In the genomic region with DNA sequence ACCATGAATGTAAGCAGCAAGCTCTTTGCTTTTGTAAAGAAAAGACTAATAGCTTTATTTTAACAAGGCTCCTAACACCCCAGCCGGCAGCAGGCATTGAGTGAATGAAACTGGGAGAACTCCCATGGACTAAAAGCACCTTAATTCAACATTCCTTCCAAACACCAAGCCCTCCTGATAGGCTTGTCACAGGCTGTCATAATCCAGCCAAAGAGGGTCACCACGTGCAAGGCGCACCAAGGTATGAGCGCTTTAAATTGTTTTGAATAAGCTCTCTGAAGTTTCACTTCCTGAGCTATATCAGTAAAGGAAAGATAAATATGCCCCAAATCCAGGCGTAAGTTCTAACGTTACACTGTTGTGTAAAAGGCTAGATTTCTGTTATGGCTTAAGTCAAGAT, we compare ENCODE assay signal across 28 cellular contexts.
A peak's percentile ranks its signal among the peaks of the same experiment; 100 is the strongest.
DNase-seq lines count a peak whose midpoint lies in the region; TF ChIP-seq lines count a peak whose summit lies in the region.
"Had no signal": no experiment of that assay in that cellular context is flagged by ENCODE, and none has a peak within 500 bp of the region (broad histone marks: within the 10 kb centered on the region; RNA-seq: fewer than 3 reads in every experiment).

No MANE protein-coding gene starts in this region.

- H3K27ac Mint-ChIP-seq in brain, result peak overlapping the region in 4 of 5 experiments; percentile 34 to 62 (median 62)
- H3K27ac Mint-ChIP-seq: activated CD4-positive, alpha-beta memory T cell treated with anti-CD3 and anti-CD28 coated beads for 36 hours; activated T-cell treated with anti-CD3 and anti-CD28 coated beads, Interleukin-2, amount 50 U/mL, for 72 hours; IgD-negative memory B cell; T-helper 1 cell treated with Interleukin-12 subunit alpha and Interleukin-12 subunit beta and Interleukin-4 antibody, amounts not matched to agents 30 μg/mL and 1 μg/mL, for 36 hours had no signal

- H3K4me3 Mint-ChIP-seq in brain, result peak overlapping the region in 1 of 5 experiments; percentile 36
- H3K4me3 Mint-ChIP-seq: activated CD4-positive, alpha-beta memory T cell treated with anti-CD3 and anti-CD28 coated beads for 36 hours; activated T-cell treated with anti-CD3 and anti-CD28 coated beads, Interleukin-2, amount 50 U/mL, for 72 hours; central memory CD8-positive, alpha-beta T cell; IgD-negative memory B cell; T-helper 1 cell treated with Interleukin-12 subunit alpha and Interleukin-12 subunit beta and Interleukin-4 antibody, amounts not matched to agents 30 μg/mL and 1 μg/mL, for 36 hours had no signal

- H3K36me3 ChIP-seq in stomach, result no peaks in the 10 kb centered on the region
- H3K36me3 ChIP-seq: BLaER1, left ventricle myocardium inferior, sigmoid colon, tibial artery had no signal

- H3K36me3 Mint-ChIP-seq in brain, result no peaks in the 10 kb centered on the region
- H3K36me3 Mint-ChIP-seq: activated CD4-positive, alpha-beta memory T cell treated with anti-CD3 and anti-CD28 coated beads for 36 hours; IgD-negative memory B cell had no signal

- H3K9me3 ChIP-seq in stomach, result no peaks in the 10 kb centered on the region
- H3K9me3 ChIP-seq: BLaER1, left ventricle myocardium inferior, psoas muscle, sigmoid colon, tibial artery had no signal

- H3K4me1 Mint-ChIP-seq in brain, result peaks cover 35% of the 10 kb centered on the region
- H3K4me1 Mint-ChIP-seq: central memory CD8-positive, alpha-beta T cell had no signal

- no peak for TF ChIP-seq CTCF in HL-60 (IDR thresholded peaks at IDR 0.05; ENCODE audit: insufficient read depth, low read length)
- no peak for TF ChIP-seq CTCF in brain (conservative IDR thresholded peaks at IDR 0.05)
- no peak for TF ChIP-seq CTCF in stomach (IDR thresholded peaks at IDR 0.05)

- 20 to 48% (median 40%) methylated on average over 6 of the region's 6 CpGs for WGBS in stomach, 5 donors

- H3K4me1 ChIP-seq in stomach, result peaks cover 0 to 10% (median 1%) of the 10 kb centered on the region in 4 donors
- H3K4me1 ChIP-seq: psoas muscle had no signal

- no peaks in the 10 kb centered on the region for H3K9me3 Mint-ChIP-seq in brain
- H3K9me3 Mint-ChIP-seq: activated CD4-positive, alpha-beta memory T cell treated with anti-CD3 and anti-CD28 coated beads for 36 hours; activated T-cell treated with anti-CD3 and anti-CD28 coated beads, Interleukin-2, amount 50 U/mL, for 72 hours; central memory CD8-positive, alpha-beta T cell; T-helper 1 cell treated with Interleukin-12 subunit alpha and Interleukin-12 subunit beta and Interleukin-4 antibody, amounts not matched to agents 30 μg/mL and 1 μg/mL, for 36 hours had no signal

- H3K27me3 ChIP-seq in HL-60 (ENCODE audit: insufficient read depth, poor library complexity, severe bottlenecking), result no peaks in the 10 kb centered on the region
- no peaks in the 10 kb centered on the region for H3K27me3 ChIP-seq in stomach
- H3K27me3 ChIP-seq: BLaER1, sigmoid colon, tibial artery had no signal

- DNase-seq in HL-60 (ENCODE audit: low read depth in 1 of 2, low spot score in 1 of 2) (no peak), NOMO-1 (lab: John Stamatoyannopoulos, UW; ENCODE audit: unreplicated experiment in 2 of 2) (peak; percentile 73 to 79), pons (ENCODE audit: low spot score) (peak; percentile 15), DMS 273 treated with DMSO at 0.1 percent for 48 hours (lab: John Stamatoyannopoulos, UW) (no peak), stomach (no peak), NCI-H2081 treated with DMSO at 0.1 percent for 48 hours (lab: John Stamatoyannopoulos, UW) (no peak)
- DNase-seq: activated CD4-positive, alpha-beta memory T cell treated with anti-CD3 and anti-CD28 coated beads for 36 hours; activated T-cell treated with anti-CD3 and anti-CD28 coated beads, Interleukin-2, amount 50 U/mL, for 72 hours; dermis blood vessel endothelial cell; DMS79 treated with DMSO at 0.1 percent for 48 hours; foreskin fibroblast; head of caudate nucleus; islet precursor cell; left ventricle myocardium inferior; NCI-H1105; NCI-H187 treated with DMSO at 0.1 percent for 48 hours; NCI-H524; psoas muscle; sigmoid colon; stimulated activated CD4-positive, alpha-beta T cell treated with anti-CD3 and anti-CD28 coated beads, Interleukin-12 subunit alpha, Interleukin-12 subunit beta, amount 100 ng/mL, for 4 hours; stimulated activated CD4-positive, alpha-beta T cell treated with anti-CD3 and anti-CD28 coated beads, Interleukin-4, amount 100 ng/mL, for 1 hour; tibial artery had no signal

- H3K27me3 Mint-ChIP-seq in brain, result no peaks in the 10 kb centered on the region
- H3K27me3 Mint-ChIP-seq: activated CD4-positive, alpha-beta memory T cell treated with anti-CD3 and anti-CD28 coated beads for 36 hours; central memory CD8-positive, alpha-beta T cell had no signal

- no peak for TF ChIP-seq POLR2A in stomach (IDR thresholded peaks at IDR 0.05)

- no peak for TF ChIP-seq EP300 in stomach (IDR thresholded peaks at IDR 0.05)

- peak overlapping the region; percentile 26 for H3K27ac ChIP-seq in HL-60 (replicated peaks)
- H3K27ac ChIP-seq in stomach, result no peak overlapping the region
- H3K27ac ChIP-seq: BLaER1, left ventricle myocardium inferior, psoas muscle, SK-N-MC, tibial artery had no signal

- intact Hi-C loops in stomach (cut with DNase I; ENCODE audit: low total_unique reads), result no loop called here

- H3K4me3 ChIP-seq in HL-60 (replicated peaks; ENCODE audit: insufficient read depth, low read length) (no peak overlapping the region), stomach (no peak overlapping the region)
- H3K4me3 ChIP-seq: BLaER1, left ventricle myocardium inferior, psoas muscle, sigmoid colon, SK-N-MC, tibial artery had no signal

Comparison
In these comparisons a context has a peak if more than half of its experiments do, and no peak if none do; other contexts are left out.
1. DNase-seq: peak in NOMO-1 (2 of 2) and pons (single experiment); none in HL-60 (0 of 2), DMS 273 treated with DMSO at 0.1 percent for 48 hours (single experiment), stomach (single experiment) and NCI-H2081 treated with DMSO at 0.1 percent for 48 hours (single experiment).